ENCODE assay signal across 1 cellular context in genomic region chr17:8185580-8186445, GRCh38.
TF ChIP-seq lines count a peak whose summit lies in the region.

No MANE protein-coding gene starts in this region.

TF ChIP-seq in HepG2, 621 proteins besides CTCF, POLR2A, EP300 and RAD21 (continued from another document and continues in another):
- TF ChIP-seq, protein P1, sequence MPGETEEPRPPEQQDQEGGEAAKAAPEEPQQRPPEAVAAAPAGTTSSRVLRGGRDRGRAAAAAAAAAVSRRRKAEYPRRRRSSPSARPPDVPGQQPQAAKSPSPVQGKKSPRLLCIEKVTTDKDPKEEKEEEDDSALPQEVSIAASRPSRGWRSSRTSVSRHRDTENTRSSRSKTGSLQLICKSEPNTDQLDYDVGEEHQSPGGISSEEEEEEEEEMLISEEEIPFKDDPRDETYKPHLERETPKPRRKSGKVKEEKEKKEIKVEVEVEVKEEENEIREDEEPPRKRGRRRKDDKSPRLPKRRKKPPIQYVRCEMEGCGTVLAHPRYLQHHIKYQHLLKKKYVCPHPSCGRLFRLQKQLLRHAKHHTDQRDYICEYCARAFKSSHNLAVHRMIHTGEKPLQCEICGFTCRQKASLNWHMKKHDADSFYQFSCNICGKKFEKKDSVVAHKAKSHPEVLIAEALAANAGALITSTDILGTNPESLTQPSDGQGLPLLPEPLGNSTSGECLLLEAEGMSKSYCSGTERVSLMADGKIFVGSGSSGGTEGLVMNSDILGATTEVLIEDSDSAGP (CRISPR knock-in tag; IDR thresholded peaks at IDR 0.05; ENCODE audit: borderline replicate concordance): peak; percentile 93
- no peak for TF ChIP-seq NONO (IDR thresholded peaks at IDR 0.05)
- 0 out of 2 replicates have a peak, but pooled peaks have one; percentile 21 for TF ChIP-seq NONO (CRISPR knock-in tag; conservative IDR thresholded peaks at IDR 0.05)
- TF ChIP-seq ATF1 (CRISPR knock-in tag; IDR thresholded peaks at IDR 0.05): no peak
- peak; percentile 82 for TF ChIP-seq KDM2A (CRISPR knock-in tag; IDR thresholded peaks at IDR 0.05; ENCODE audit: borderline replicate concordance, low read depth)
- TF ChIP-seq KDM6A (CRISPR knock-in tag; IDR thresholded peaks at IDR 0.05; ENCODE audit: low read depth): no peak
- TF ChIP-seq FIP1L1 (IDR thresholded peaks at IDR 0.05; ENCODE audit: borderline replicate concordance, insufficient read depth, low read depth, low read length): no peak
- TF ChIP-seq, protein P2, sequence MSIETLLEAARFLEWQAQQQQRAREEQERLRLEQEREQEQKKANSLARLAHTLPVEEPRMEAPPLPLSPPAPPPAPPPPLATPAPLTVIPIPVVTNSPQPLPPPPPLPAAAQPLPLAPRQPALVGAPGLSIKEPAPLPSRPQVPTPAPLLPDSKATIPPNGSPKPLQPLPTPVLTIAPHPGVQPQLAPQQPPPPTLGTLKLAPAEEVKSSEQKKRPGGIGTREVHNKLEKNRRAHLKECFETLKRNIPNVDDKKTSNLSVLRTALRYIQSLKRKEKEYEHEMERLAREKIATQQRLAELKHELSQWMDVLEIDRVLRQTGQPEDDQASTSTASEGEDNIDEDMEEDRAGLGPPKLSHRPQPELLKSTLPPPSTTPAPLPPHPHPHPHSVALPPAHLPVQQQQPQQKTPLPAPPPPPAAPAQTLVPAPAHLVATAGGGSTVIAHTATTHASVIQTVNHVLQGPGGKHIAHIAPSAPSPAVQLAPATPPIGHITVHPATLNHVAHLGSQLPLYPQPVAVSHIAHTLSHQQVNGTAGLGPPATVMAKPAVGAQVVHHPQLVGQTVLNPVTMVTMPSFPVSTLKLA (IDR thresholded peaks at IDR 0.05): no peak
- peak; percentile 75 for TF ChIP-seq ZNF687 (CRISPR knock-in tag; IDR thresholded peaks at IDR 0.05)
- TF ChIP-seq ZNF747 (CRISPR knock-in tag; IDR thresholded peaks at IDR 0.05; ENCODE audit: borderline replicate concordance): 0 out of 2 replicates have a peak, but pooled peaks have one; percentile 11
- TF ChIP-seq ZMYM3 (CRISPR knock-in tag; IDR thresholded peaks at IDR 0.05): peak; percentile 69
- no peak for TF ChIP-seq ZNF75D (CRISPR knock-in tag; IDR thresholded peaks at IDR 0.05; ENCODE audit: borderline replicate concordance)
- TF ChIP-seq TEAD3 (CRISPR knock-in tag; optimal IDR thresholded peaks at IDR 0.05; ENCODE audit: borderline replicate concordance): peak; percentile 55
- TF ChIP-seq GTF2F1 (IDR thresholded peaks at IDR 0.05; ENCODE audit: low read length): no peak
- TF ChIP-seq BORCS8-MEF2B (CRISPR knock-in tag; IDR thresholded peaks at IDR 0.05): peak; percentile 15; the same call in 1 of the 2 replicates
- no peak for TF ChIP-seq SNAPC2 (CRISPR knock-in tag; IDR thresholded peaks at IDR 0.05)
- TF ChIP-seq SIX4 (CRISPR knock-in tag; IDR thresholded peaks at IDR 0.05): 0 out of 2 replicates have a peak, but pooled peaks have one; percentile 32
- TF ChIP-seq PTBP1 (IDR thresholded peaks at IDR 0.05; ENCODE audit: low read depth, low read length, poor library complexity, severe bottlenecking): no peak
- no peak; the same call in 1 of the 2 replicates for TF ChIP-seq ZXDC (CRISPR knock-in tag; IDR thresholded peaks at IDR 0.05)
- TF ChIP-seq ZNF598 (CRISPR knock-in tag; IDR thresholded peaks at IDR 0.05; ENCODE audit: borderline replicate concordance): no peak; the same call in 1 of the 2 replicates
- no peak for TF ChIP-seq ZBTB38 (CRISPR knock-in tag; IDR thresholded peaks at IDR 0.05)
- 0 out of 2 replicates have a peak, but pooled peaks have one; percentile 31 for TF ChIP-seq HOXD1 (CRISPR knock-in tag; IDR thresholded peaks at IDR 0.05)
- no peak for TF ChIP-seq DPF2 (CRISPR knock-in tag; IDR thresholded peaks at IDR 0.05; ENCODE audit: borderline replicate concordance, low read depth)
- TF ChIP-seq, protein P3, sequence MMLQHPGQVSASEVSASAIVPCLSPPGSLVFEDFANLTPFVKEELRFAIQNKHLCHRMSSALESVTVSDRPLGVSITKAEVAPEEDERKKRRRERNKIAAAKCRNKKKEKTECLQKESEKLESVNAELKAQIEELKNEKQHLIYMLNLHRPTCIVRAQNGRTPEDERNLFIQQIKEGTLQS (CRISPR knock-in tag; IDR thresholded peaks at IDR 0.05): no peak
- TF ChIP-seq GABPB1 (CRISPR knock-in tag; IDR thresholded peaks at IDR 0.05): peak; percentile 15; the same call in 1 of the 2 replicates
- no peak for TF ChIP-seq CHCHD3 (CRISPR knock-in tag; IDR thresholded peaks at IDR 0.05)
- TF ChIP-seq TRAFD1 (CRISPR knock-in tag; IDR thresholded peaks at IDR 0.05; ENCODE audit: borderline replicate concordance): no peak
- no peak for TF ChIP-seq ZKSCAN1 (IDR thresholded peaks at IDR 0.05; ENCODE audit: low read length)
- TF ChIP-seq TAF15 (IDR thresholded peaks at IDR 0.05; ENCODE audit: low read depth, low read length, poor library complexity, severe bottlenecking): no peak
- TF ChIP-seq ZNF674 (CRISPR knock-in tag; IDR thresholded peaks at IDR 0.05; ENCODE audit: low read depth): no peak
- no peak; the same call in 1 of the 2 replicates for TF ChIP-seq ZNF44 (CRISPR knock-in tag; IDR thresholded peaks at IDR 0.05)
- TF ChIP-seq ZNF639 (CRISPR knock-in tag; conservative IDR thresholded peaks at IDR 0.05): no peak
- TF ChIP-seq EEA1 (CRISPR knock-in tag; IDR thresholded peaks at IDR 0.05; ENCODE audit: borderline replicate concordance): no peak
- no peak; the same call in 1 of the 2 replicates for TF ChIP-seq NCOR1 (IDR thresholded peaks at IDR 0.05; ENCODE audit: borderline replicate concordance, low read length)
- no peak for TF ChIP-seq ZNF18 (CRISPR knock-in tag; IDR thresholded peaks at IDR 0.05; ENCODE audit: insufficient replicate concordance)
- peak; percentile 85 for TF ChIP-seq CEBPG (CRISPR knock-in tag; IDR thresholded peaks at IDR 0.05)
- no peak for TF ChIP-seq CSRNP2 (CRISPR knock-in tag; conservative IDR thresholded peaks at IDR 0.05; ENCODE audit: low read depth)
- no peak for TF ChIP-seq ZIK1 (CRISPR knock-in tag; IDR thresholded peaks at IDR 0.05; ENCODE audit: borderline replicate concordance, low read depth)
- no peak for TF ChIP-seq ZNF883 (CRISPR knock-in tag; IDR thresholded peaks at IDR 0.05; ENCODE audit: not compliant biosample characterization)
